Comparison of ENCODE assay signal across 8 cellular contexts in genomic region chr5:71533614-71534013, GRCh38. TPM values are rescaled to one million over a fixed set of nuclear protein-coding genes. Genes with fewer than 3 reads are reported as not detected.
DNase-seq lines count a peak whose midpoint lies in the region; ATAC-seq and TF ChIP-seq lines count a peak whose summit lies in the region.

No MANE protein-coding gene starts in this region.

- no peak for TF ChIP-seq POLR2A in gastroesophageal sphincter (IDR thresholded peaks at IDR 0.05)
- no peak for TF ChIP-seq POLR2A in transverse colon (IDR thresholded peaks at IDR 0.05)

- H3K27me3 ChIP-seq in mammary epithelial cell (ENCODE audit: insufficient read depth, low read length) (no peaks in the 10 kb centered on the region), gastroesophageal sphincter (no peaks in the 10 kb centered on the region), transverse colon (no peaks in the 10 kb centered on the region)

- TF ChIP-seq CTCF in mammary epithelial cell (conservative IDR thresholded peaks at IDR 0.05 in 1 of 2, IDR thresholded peaks at IDR 0.05 in 1 of 2; ENCODE audit: extremely low read depth in 1 of 2, insufficient read depth in 1 of 2, low read depth in 1 of 2, low read length in 2 of 2), result no peak
- no peak for TF ChIP-seq CTCF in gastroesophageal sphincter (IDR thresholded peaks at IDR 0.05)
- no peak for TF ChIP-seq CTCF in transverse colon (IDR thresholded peaks at IDR 0.05)

- CTCF ChIA-PET in mammary epithelial cell (lab: Charles Lee; ENCODE audit: low non-redundant PET), result no interaction called here

- no peaks in the 10 kb centered on the region for H3K4me1 ChIP-seq in mammary epithelial cell (ENCODE audit: insufficient read depth, low read length)
- H3K4me1 ChIP-seq in gastroesophageal sphincter, result no peaks in the 10 kb centered on the region
- H3K4me1 ChIP-seq in transverse colon, result no peaks in the 10 kb centered on the region

- peaks cover 9% of the 10 kb centered on the region for H3K36me3 ChIP-seq in mammary epithelial cell (ENCODE audit: insufficient read depth, low read length)
- peaks cover 0 to 70% of the 10 kb centered on the region in 2 donors for H3K36me3 ChIP-seq in gastroesophageal sphincter
- H3K36me3 ChIP-seq in transverse colon, result peaks cover 0 to 25% (median 9%) of the 10 kb centered on the region in 4 donors

- DNase-seq in GM04504 (ENCODE audit: low read depth), result peak; percentile 24
- DNase-seq in mammary epithelial cell, result peak; percentile 12
- peak; percentile 33 for DNase-seq in naive B cell
- no peak for DNase-seq in transverse colon

- WGBS in mammary epithelial cell (ENCODE audit: low coverage, missing lambda C conversion rate), result 100% methylated on average over 1 of the region's 1 CpG
- WGBS in gastroesophageal sphincter (ENCODE audit: low coverage in 1 of 2), 2 donors, result 100% methylated on average over 1 of the region's 1 CpG; no CpG with 5 or more reads in 1 of the 2 donors
- 86 to 100% methylated on average over 1 of the region's 1 CpG for WGBS in transverse colon (ENCODE audit: low coverage in 1 of 2), 2 donors

- ATAC-seq in HG02981 (IDR thresholded peaks at IDR 0.05; ENCODE audit: unreplicated experiment) (peak; percentile 63), naive B cell (ENCODE audit: low read depth in 2 of 2) (peak; percentile 65 to 73), HG02759 (IDR thresholded peaks at IDR 0.05; ENCODE audit: unreplicated experiment) (no peak), gastroesophageal sphincter (no peak), HG02970 (IDR thresholded peaks at IDR 0.05; ENCODE audit: low FRiP score, unreplicated experiment) (no peak)

- in situ Hi-C loops in mammary epithelial cell (cut with MboI; ENCODE audit: low sequenced_read_pairs in 2 of 2) (no loop called here), transverse colon (cut with MboI; ENCODE audit: low pct_ligation_motif_present in 1 of 4, low pct_unique_long_range_greater_than_20kb in 1 of 4, low sequenced_read_pairs in 3 of 4) (no loop called here)

- H3K4me1 Mint-ChIP-seq in naive B cell, result peaks cover 4 to 16% (median 14%) of the 10 kb centered on the region in 3 donors

- no peak overlapping the region for H3K4me3 ChIP-seq in mammary epithelial cell (replicated peaks in 1 of 3; ENCODE audit: insufficient read depth in 1 of 3, low read depth in 2 of 3, low read length in 3 of 3)
- H3K4me3 ChIP-seq in gastroesophageal sphincter, result no peak overlapping the region
- no peak overlapping the region for H3K4me3 ChIP-seq in transverse colon

- intact Hi-C loops in mammary epithelial cell (cut with micrococcal nuclease), result no loop called here
- intact Hi-C loops in transverse colon (cut with DNase I; ENCODE audit: low total_unique reads), result no loop called here

- H3K9me3 ChIP-seq in mammary epithelial cell (replicated peaks; ENCODE audit: insufficient read depth, low read length) (no peaks in the 10 kb centered on the region), gastroesophageal sphincter (no peaks in the 10 kb centered on the region), transverse colon (no peaks in the 10 kb centered on the region)

- peak overlapping the region in 4 of 6 donors; percentile 30 to 76 (median 56) for H3K27ac Mint-ChIP-seq in naive B cell

- no peak overlapping the region for H3K9ac ChIP-seq in mammary epithelial cell (ENCODE audit: insufficient read depth, low read length)

- no TSS peak for BruUV-seq in mammary epithelial cell (replicated peaks; lab: Mats Ljungman, UMichigan)

- H3K9me3 Mint-ChIP-seq in naive B cell, result no peaks in the 10 kb centered on the region

- H3K27ac ChIP-seq in mammary epithelial cell (ENCODE audit: insufficient read depth, low read depth, low read length), result no peak overlapping the region
- H3K27ac ChIP-seq in gastroesophageal sphincter, result no peak overlapping the region
- H3K27ac ChIP-seq in transverse colon, result no peak overlapping the region

- no peaks in the 10 kb centered on the region for H3K27me3 Mint-ChIP-seq in naive B cell

- no peaks in the 10 kb centered on the region for H4K20me1 ChIP-seq in mammary epithelial cell (ENCODE audit: insufficient read depth, low read length)

- H3K4me2 ChIP-seq in mammary epithelial cell (ENCODE audit: insufficient read depth, low read depth, low read length), result no peak overlapping the region

- dilution Hi-C loops in mammary epithelial cell (cut with HindIII; ENCODE audit: low sequenced_read_pairs), result no loop called here

- H3K36me3 Mint-ChIP-seq in naive B cell, result peaks cover 19 to 38% of the 10 kb centered on the region in 2 donors

- no peak for TF ChIP-seq EP300 in gastroesophageal sphincter (IDR thresholded peaks at IDR 0.05)
- no peak for TF ChIP-seq EP300 in transverse colon (IDR thresholded peaks at IDR 0.05; ENCODE audit: low read depth)

- H3K4me3 Mint-ChIP-seq in naive B cell, result no peak overlapping the region

- H3K79me2 ChIP-seq in mammary epithelial cell (ENCODE audit: insufficient read depth, low read length), result peaks cover 7% of the 10 kb centered on the region

- no peak overlapping the region for H2AFZ ChIP-seq in mammary epithelial cell (ENCODE audit: low read depth, low read length)

RNA-seq across cellular contexts. Expression of gene MCCC2, which starts 53.5 kb away (rescaled TPM):
- total RNA-seq in mammary epithelial cell (10 to 100 TPM; 23.3 to 41.3 TPM), gastroesophageal sphincter (10 to 100 TPM; 21.4 to 35.3 (median 26.0) TPM), transverse colon (10 to 100 TPM; 23.2 to 61.5 (median 43.9) TPM)
- polyA plus RNA-seq in mammary epithelial cell (31.1 TPM), naive B cell (ENCODE audit: low read depth in 6 of 6) (10 to 100 TPM; 27.3 to 42.1 (median 35.4) TPM)
- polyA minus RNA-seq in mammary epithelial cell, result 24.7 TPM

Comparison
In these comparisons a context has a peak if more than half of its experiments do, and no peak if none do; other contexts are left out.
1. ATAC-seq: peak in HG02981 (single experiment) and naive B cell (2 of 2); none in HG02759 (single experiment), gastroesophageal sphincter (single experiment) and HG02970 (single experiment).